ENCODE assay signal across 1 cellular context in the genomic region with DNA sequence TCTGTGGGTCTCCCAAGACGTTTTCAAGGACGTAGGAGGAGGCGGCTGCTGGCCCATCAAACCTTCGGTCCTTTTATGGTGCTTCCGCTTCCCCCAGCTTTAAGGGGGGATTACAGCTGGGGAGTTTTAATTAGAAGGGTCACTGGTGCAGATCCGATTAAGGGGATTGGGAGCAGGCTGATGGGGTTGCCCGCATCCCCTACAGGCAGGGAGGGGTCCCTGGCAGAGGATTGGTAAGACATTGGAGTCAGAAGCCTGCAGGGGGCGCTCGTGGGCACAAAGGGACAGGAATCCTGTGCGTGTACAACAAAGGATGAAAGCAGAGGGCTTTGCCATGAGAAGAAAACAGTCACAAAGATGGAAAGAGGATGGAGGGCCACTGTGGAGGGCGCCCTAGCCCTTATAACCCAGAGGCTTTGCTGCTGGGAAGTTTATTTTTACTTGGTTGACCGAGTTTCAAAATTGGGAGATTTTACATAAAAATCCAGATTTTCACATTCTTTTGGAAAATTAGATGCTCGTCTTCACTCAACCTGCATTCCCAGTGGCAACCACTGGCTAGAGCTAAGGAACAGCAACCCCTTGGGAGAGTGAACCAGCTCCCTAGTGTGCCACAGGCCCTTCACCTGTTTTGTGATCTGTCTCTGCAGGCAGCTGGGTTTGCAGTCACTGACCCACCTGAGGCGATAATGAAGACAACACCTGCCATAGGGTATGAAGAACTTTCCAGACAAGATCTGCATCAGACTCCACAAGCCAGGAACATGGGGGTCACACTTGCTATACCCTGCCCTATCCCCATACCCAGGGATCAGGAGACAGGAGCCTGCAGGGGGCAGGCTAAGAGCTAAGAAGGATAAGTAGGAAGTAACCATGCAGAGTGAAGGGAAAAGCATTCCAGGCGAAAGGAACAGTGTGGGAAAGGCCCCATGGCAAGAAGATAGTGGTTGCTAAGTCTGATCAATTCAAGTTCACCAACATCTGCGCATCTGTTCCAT.
A peak's percentile ranks its signal among the peaks of the same experiment; 100 is the strongest.
TF ChIP-seq lines count a peak whose summit lies in the region.

No MANE protein-coding gene starts in this region.

TF ChIP-seq in HepG2, 621 proteins besides CTCF, POLR2A, EP300 and RAD21 (continued from another document and continues in another):
- TF ChIP-seq, protein P1, sequence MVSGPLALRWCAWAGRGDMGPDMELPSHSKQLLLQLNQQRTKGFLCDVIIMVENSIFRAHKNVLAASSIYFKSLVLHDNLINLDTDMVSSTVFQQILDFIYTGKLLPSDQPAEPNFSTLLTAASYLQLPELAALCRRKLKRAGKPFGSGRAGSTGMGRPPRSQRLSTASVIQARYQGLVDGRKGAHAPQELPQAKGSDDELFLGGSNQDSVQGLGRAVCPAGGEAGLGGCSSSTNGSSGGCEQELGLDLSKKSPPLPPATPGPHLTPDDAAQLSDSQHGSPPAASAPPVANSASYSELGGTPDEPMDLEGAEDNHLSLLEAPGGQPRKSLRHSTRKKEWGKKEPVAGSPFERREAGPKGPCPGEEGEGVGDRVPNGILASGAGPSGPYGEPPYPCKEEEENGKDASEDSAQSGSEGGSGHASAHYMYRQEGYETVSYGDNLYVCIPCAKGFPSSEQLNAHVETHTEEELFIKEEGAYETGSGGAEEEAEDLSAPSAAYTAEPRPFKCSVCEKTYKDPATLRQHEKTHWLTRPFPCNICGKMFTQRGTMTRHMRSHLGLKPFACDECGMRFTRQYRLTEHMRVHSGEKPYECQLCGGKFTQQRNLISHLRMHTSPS (CRISPR knock-in tag; IDR thresholded peaks at IDR 0.05; ENCODE audit: low read depth), result no peak
- TF ChIP-seq SMC3 (IDR thresholded peaks at IDR 0.05; ENCODE audit: low read length) (peak; percentile 50; the same call in 1 of the 2 replicates), NR2F6 (IDR thresholded peaks at IDR 0.05) (no peak), NR2F6 (CRISPR knock-in tag; IDR thresholded peaks at IDR 0.05) (no peak), ZBTB37 (CRISPR knock-in tag; IDR thresholded peaks at IDR 0.05) (no peak), ZNF333 (CRISPR knock-in tag; IDR thresholded peaks at IDR 0.05; ENCODE audit: borderline replicate concordance) (no peak), ETV5 (CRISPR knock-in tag; IDR thresholded peaks at IDR 0.05; ENCODE audit: borderline replicate concordance) (no peak), ZNF761 (CRISPR knock-in tag; conservative IDR thresholded peaks at IDR 0.05) (no peak), EHMT2 (IDR thresholded peaks at IDR 0.05; ENCODE audit: borderline replicate concordance, low read depth, low read length) (no peak), SPEN (CRISPR knock-in tag; IDR thresholded peaks at IDR 0.05; ENCODE audit: low read depth) (no peak), TCF12 (IDR thresholded peaks at IDR 0.05) (no peak), TCF12 (CRISPR knock-in tag; IDR thresholded peaks at IDR 0.05) (no peak), HOXA3 (CRISPR knock-in tag; IDR thresholded peaks at IDR 0.05) (0 out of 2 replicates have a peak, but pooled peaks have one; percentile 27), ZHX1 (CRISPR knock-in tag; IDR thresholded peaks at IDR 0.05; ENCODE audit: low read depth) (no peak), REPIN1 (CRISPR knock-in tag; IDR thresholded peaks at IDR 0.05; ENCODE audit: borderline replicate concordance, low read depth) (no peak), TIGD3 (CRISPR knock-in tag; IDR thresholded peaks at IDR 0.05; ENCODE audit: borderline replicate concordance) (no peak), NFE2L1 (CRISPR knock-in tag; IDR thresholded peaks at IDR 0.05; ENCODE audit: borderline replicate concordance) (no peak), NR3C1 (CRISPR knock-in tag; IDR thresholded peaks at IDR 0.05) (no peak), ZFP37 (CRISPR knock-in tag; IDR thresholded peaks at IDR 0.05; ENCODE audit: borderline replicate concordance) (no peak), SOX5 (CRISPR knock-in tag; IDR thresholded peaks at IDR 0.05; ENCODE audit: borderline replicate concordance) (no peak), GABPA (IDR thresholded peaks at IDR 0.05; ENCODE audit: low read depth, low read length) (no peak), GABPA (CRISPR knock-in tag; IDR thresholded peaks at IDR 0.05; ENCODE audit: low read depth) (no peak), ZNF616 (CRISPR knock-in tag; IDR thresholded peaks at IDR 0.05; ENCODE audit: low read depth) (no peak), ZNF143 (CRISPR knock-in tag; IDR thresholded peaks at IDR 0.05) (peak; percentile 19; the same call in 1 of the 2 replicates), ZNF136 (CRISPR knock-in tag; IDR thresholded peaks at IDR 0.05; ENCODE audit: low read depth) (no peak), MTF1 (CRISPR knock-in tag; IDR thresholded peaks at IDR 0.05) (no peak), U2AF1 (optimal IDR thresholded peaks at IDR 0.05; ENCODE audit: low read depth, low read length) (no peak), EED (CRISPR knock-in tag; IDR thresholded peaks at IDR 0.05) (0 out of 2 replicates have a peak, but pooled peaks have one; percentile 21), ZFP36L1 (CRISPR knock-in tag; IDR thresholded peaks at IDR 0.05) (no peak), ZNF556 (CRISPR knock-in tag; IDR thresholded peaks at IDR 0.05; ENCODE audit: borderline replicate concordance) (no peak), ZNF780A (CRISPR knock-in tag; IDR thresholded peaks at IDR 0.05) (0 out of 2 replicates have a peak, but pooled peaks have one; percentile 18), REXO4 (CRISPR knock-in tag; IDR thresholded peaks at IDR 0.05; ENCODE audit: borderline replicate concordance) (no peak), TBX2 (CRISPR knock-in tag; IDR thresholded peaks at IDR 0.05; ENCODE audit: borderline replicate concordance) (no peak; the same call in 1 of the 2 replicates), ZNF614 (CRISPR knock-in tag; IDR thresholded peaks at IDR 0.05; ENCODE audit: borderline replicate concordance) (no peak), MEF2D (CRISPR knock-in tag; IDR thresholded peaks at IDR 0.05) (0 out of 2 replicates have a peak, but pooled peaks have one; percentile 15), KLF16 (CRISPR knock-in tag; IDR thresholded peaks at IDR 0.05) (no peak), ZNF142 (CRISPR knock-in tag; IDR thresholded peaks at IDR 0.05) (no peak), MYC (CRISPR knock-in tag; IDR thresholded peaks at IDR 0.05; ENCODE audit: borderline replicate concordance) (no peak), ZBTB7A (CRISPR knock-in tag; IDR thresholded peaks at IDR 0.05) (no peak), MXD1 (CRISPR knock-in tag; IDR thresholded peaks at IDR 0.05) (0 out of 2 replicates have a peak, but pooled peaks have one; percentile 20), EEA1 (CRISPR knock-in tag; IDR thresholded peaks at IDR 0.05; ENCODE audit: borderline replicate concordance) (no peak), MIER3 (CRISPR knock-in tag; IDR thresholded peaks at IDR 0.05; ENCODE audit: borderline replicate concordance) (no peak), KLF11 (CRISPR knock-in tag; IDR thresholded peaks at IDR 0.05) (no peak), KLF12 (CRISPR knock-in tag; IDR thresholded peaks at IDR 0.05; ENCODE audit: borderline replicate concordance) (no peak)
- TF ChIP-seq, protein P2, sequence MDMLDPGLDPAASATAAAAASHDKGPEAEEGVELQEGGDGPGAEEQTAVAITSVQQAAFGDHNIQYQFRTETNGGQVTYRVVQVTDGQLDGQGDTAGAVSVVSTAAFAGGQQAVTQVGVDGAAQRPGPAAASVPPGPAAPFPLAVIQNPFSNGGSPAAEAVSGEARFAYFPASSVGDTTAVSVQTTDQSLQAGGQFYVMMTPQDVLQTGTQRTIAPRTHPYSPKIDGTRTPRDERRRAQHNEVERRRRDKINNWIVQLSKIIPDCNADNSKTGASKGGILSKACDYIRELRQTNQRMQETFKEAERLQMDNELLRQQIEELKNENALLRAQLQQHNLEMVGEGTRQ (IDR thresholded peaks at IDR 0.05; ENCODE audit: low read depth, low read length), result no peak
- TF ChIP-seq, protein P2 (CRISPR knock-in tag; IDR thresholded peaks at IDR 0.05; ENCODE audit: borderline replicate concordance), result no peak
